In genomic region chr9:134214766-134215394, GRCh38 we compare ENCODE assay signal across 16 cellular contexts. TPM values are rescaled to one million over a fixed set of nuclear protein-coding genes. Genes with fewer than 3 reads are reported as not detected.
DNase-seq lines count a peak whose midpoint lies in the region; ATAC-seq and TF ChIP-seq lines count a peak whose summit lies in the region.
"Had no signal": no experiment of that assay in that cellular context is flagged by ENCODE, and none has a peak within 500 bp of the region (broad histone marks: within the 10 kb centered on the region; RNA-seq: fewer than 3 reads in every experiment).

No MANE protein-coding gene starts in this region.

- peak; percentile 26 for DNase-seq in EH (ENCODE audit: low read depth)
- no peak for DNase-seq in colonic mucosa
- peak in 1 of 2 donors; percentile 1 for DNase-seq in gastrocnemius medialis
- DNase-seq in NCI-H524 treated with DMSO at 0.1 percent for 48 hours (lab: John Stamatoyannopoulos, UW): no peak
- DNase-seq in pons (ENCODE audit: low spot score): no peak
- DNase-seq: activated CD4-positive, alpha-beta T cell treated with anti-CD3 and anti-CD28 coated beads for 4 hours; DMS153; HFFc6; islet precursor cell; NCI-H1417 treated with DMSO at 0.1 percent for 48 hours had no signal

- peak overlapping the region; percentile 73 for H3K27ac ChIP-seq in colonic mucosa
- H3K27ac ChIP-seq in liver (ENCODE audit: low read depth in 1 of 2, low read length in 2 of 2): peak overlapping the region; percentile 95 to 99
- H3K27ac ChIP-seq in gastrocnemius medialis: peak overlapping the region; percentile 4 to 63 (median 42)
- H3K27ac ChIP-seq: thoracic aorta had no signal

- in situ Hi-C loops in gastrocnemius medialis (cut with MboI; ENCODE audit: low sequenced_read_pairs in 4 of 4): no loop called here

- no peaks in the 10 kb centered on the region for H3K4me1 ChIP-seq in colonic mucosa
- H3K4me1 ChIP-seq in liver (ENCODE audit: control insufficient read depth in 4 of 4, insufficient read depth in 4 of 4, low read length in 3 of 4): peaks cover 26 to 78% (median 59%) of the 10 kb centered on the region in 4 donors
- peaks cover 16 to 20% of the 10 kb centered on the region in 2 donors for H3K4me1 ChIP-seq in gastrocnemius medialis

- WGBS in liver: 54% methylated on average over 22 of the region's 22 CpGs

- H3K9ac ChIP-seq in colonic mucosa (ENCODE audit: low read depth in 2 of 2, low read length in 2 of 2): peak overlapping the region; percentile 26 to 50
- H3K9ac ChIP-seq in liver (ENCODE audit: low read depth in 1 of 2, low read length in 2 of 2): peak overlapping the region; percentile 71 to 82

- H3K27me3 ChIP-seq in colonic mucosa (no peaks in the 10 kb centered on the region), liver (ENCODE audit: control insufficient read depth in 4 of 4, insufficient read depth in 4 of 4, low read length in 3 of 4) (no peaks in the 10 kb centered on the region), gastrocnemius medialis (no peaks in the 10 kb centered on the region)

- H3K36me3 ChIP-seq in colonic mucosa (no peaks in the 10 kb centered on the region), liver (ENCODE audit: control insufficient read depth in 4 of 4, insufficient read depth in 3 of 4, low read depth in 1 of 4, low read length in 3 of 4) (no peaks in the 10 kb centered on the region), gastrocnemius medialis (no peaks in the 10 kb centered on the region)
- H3K36me3 ChIP-seq: thoracic aorta had no signal

- no peak for TF ChIP-seq POLR2A in gastrocnemius medialis (IDR thresholded peaks at IDR 0.05)

- no peak for TF ChIP-seq RAD21 in liver (IDR thresholded peaks at IDR 0.05)

- TF ChIP-seq CTCF in colonic mucosa (IDR thresholded peaks at IDR 0.05) (no peak), liver (IDR thresholded peaks at IDR 0.05; ENCODE audit: low read depth, low read length, missing input control) (no peak), gastrocnemius medialis (IDR thresholded peaks at IDR 0.05 in 4 of 5, conservative IDR thresholded peaks at IDR 0.05 in 1 of 5) (no peak)

- ATAC-seq in gastrocnemius medialis (no peak), HG02885 (IDR thresholded peaks at IDR 0.05; ENCODE audit: poor library complexity, unreplicated experiment) (no peak), GM19324 (IDR thresholded peaks at IDR 0.05; ENCODE audit: low FRiP score, unreplicated experiment) (no peak)

- H3K4me3 ChIP-seq in colonic mucosa: no peak overlapping the region
- peak overlapping the region in 2 of 3 donors; percentile 2 to 12 for H3K4me3 ChIP-seq in liver (ENCODE audit: low read depth in 1 of 3, low read length in 3 of 3)
- H3K4me3 ChIP-seq in gastrocnemius medialis: no peak overlapping the region
- H3K4me3 ChIP-seq: thoracic aorta had no signal

- intact Hi-C loops in colonic mucosa (cut with DNase I) (no loop called here), gastrocnemius medialis (cut with DNase I; ENCODE audit: low total_unique reads) (no loop called here)

- H3K9me3 ChIP-seq in colonic mucosa (no peaks in the 10 kb centered on the region), liver (ENCODE audit: control insufficient read depth in 4 of 4, low read length in 3 of 4) (no peaks in the 10 kb centered on the region), gastrocnemius medialis (no peaks in the 10 kb centered on the region)
- H3K9me3 ChIP-seq: thoracic aorta had no signal

TF ChIP-seq in liver, 16 proteins besides CTCF, POLR2A, EP300 and RAD21:
- TF ChIP-seq, protein P1, sequence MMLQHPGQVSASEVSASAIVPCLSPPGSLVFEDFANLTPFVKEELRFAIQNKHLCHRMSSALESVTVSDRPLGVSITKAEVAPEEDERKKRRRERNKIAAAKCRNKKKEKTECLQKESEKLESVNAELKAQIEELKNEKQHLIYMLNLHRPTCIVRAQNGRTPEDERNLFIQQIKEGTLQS (IDR thresholded peaks at IDR 0.05): no peak
- TF ChIP-seq YY1 (IDR thresholded peaks at IDR 0.05): peak; percentile 23
- no peak for TF ChIP-seq HNF4A (conservative IDR thresholded peaks at IDR 0.05)
- no peak for TF ChIP-seq HNF4G (IDR thresholded peaks at IDR 0.05)

RNA-seq across cellular contexts. Expression of gene RNU6ATAC, which starts 50.5 kb away (rescaled TPM):
- 100 to 1,000 TPM in 1 of 2 donors, 10 to 100 TPM in 1; 23.0 to 104 TPM for total RNA-seq in colonic mucosa
- total RNA-seq in liver: not detected
- not detected for polyA plus RNA-seq in liver
- not detected for total RNA-seq in gastrocnemius medialis
- total RNA-seq: bronchial epithelial cell, occipital lobe, thoracic aorta had no signal

Comparison
In these comparisons a context has a peak if more than half of its experiments do, and no peak if none do; other contexts are left out.
1. H3K27ac ChIP-seq: peak in every context shown above with its lines; median percentile 97 in liver; 73 in colonic mucosa; 42 in gastrocnemius medialis.
2. H3K4me3 ChIP-seq: peak in liver (2 of 3); none in colonic mucosa (single experiment) and gastrocnemius medialis (0 of 4).
3. RNA of gene RNU6ATAC, which starts 50.5 kb away (total RNA-seq): 23.0 to 104 TPM in colonic mucosa; not detected in liver and not detected in gastrocnemius medialis; every median in the first group is over 10 times any median in the second.